In genomic region chr2:70367722-70368323, GRCh38 we compare ENCODE assay signal across 16 cellular contexts.
DNase-seq lines count a peak whose midpoint lies in the region; ATAC-seq, FAIRE-seq and TF ChIP-seq lines count a peak whose summit lies in the region.
"Had no signal": no experiment of that assay in that cellular context is flagged by ENCODE, and none has a peak within 500 bp of the region (broad histone marks: within the 10 kb centered on the region; RNA-seq: fewer than 3 reads in every experiment).

No MANE protein-coding gene starts in this region.

- TF ChIP-seq RAD21 in K562 (CRISPR knock-in tag; conservative IDR thresholded peaks at IDR 0.05 in 1 of 2, IDR thresholded peaks at IDR 0.05 in 1 of 2), result no peak

- H3K4me3 ChIP-seq in K562, result no peak overlapping the region
- H3K4me3 ChIP-seq: adrenal gland, skin epidermis had no signal

- no peak for TF ChIP-seq CTCF in HFFc6 (IDR thresholded peaks at IDR 0.05)
- TF ChIP-seq CTCF in K562 (IDR thresholded peaks at IDR 0.05 in 2 of 3, conservative IDR thresholded peaks at IDR 0.05 in 1 of 3; ENCODE audit: insufficient read depth in 2 of 3, low read depth in 1 of 3, low read length in 3 of 3), result no peak

- H3K27me3 Mint-ChIP-seq in HFFc6 (ENCODE audit: insufficient read depth), result peaks cover 2% of the 10 kb centered on the region; the same call in 1 of the 2 replicates

- no peak for FAIRE-seq in K562 (lab: Jason Lieb, UNC)

- POLR2A ChIA-PET in K562 (lab: Yijun Ruan, JAX), result interaction anchor here (0.6 kb wide), 2 partner anchors 13 to 142 kb away, joined by 3 to 6 read pairs; no protein-coding TSS in a partner anchor

- H3K4me3 Mint-ChIP-seq in HFFc6, result no peak overlapping the region

- WGBS in K562 (ENCODE audit: insufficient coverage, low coverage, missing lambda C conversion rate), result under 1% methylated on average over 8 of the region's 8 CpGs

- H3K9ac ChIP-seq in K562 (ENCODE audit: insufficient read depth in 1 of 2, low read depth in 2 of 2, low read length in 2 of 2), result no peak overlapping the region

- peaks cover 11% of the 10 kb centered on the region for H3K36me3 Mint-ChIP-seq in HFFc6 (ENCODE audit: low read depth)

- no peak overlapping the region for H3K27ac ChIP-seq in K562 (ENCODE audit: extremely low read depth, low read depth, low read length)
- H3K27ac ChIP-seq: adrenal gland, neutrophil, skin epidermis had no signal

- intact Hi-C loops in K562 (cut with micrococcal nuclease), result no loop called here
- intact Hi-C loops in left colon (cut with DNase I, micrococcal nuclease), result no loop called here

- H3K4me1 Mint-ChIP-seq in HFFc6 (ENCODE audit: low read depth), result peaks cover 65% of the 10 kb centered on the region

- no peak for TF ChIP-seq EP300 in K562 (IDR thresholded peaks at IDR 0.05; ENCODE audit: low read length)

- H3K9me3 Mint-ChIP-seq in HFFc6, result peaks cover 11% of the 10 kb centered on the region

- no peaks in the 10 kb centered on the region for H3K9me3 ChIP-seq in K562 (replicated peaks; ENCODE audit: control insufficient read depth, insufficient read depth, low read depth, low read length)
- H3K9me3 ChIP-seq: adrenal gland, neutrophil had no signal

- no peaks in the 10 kb centered on the region for H3K79me2 ChIP-seq in K562 (ENCODE audit: control insufficient read depth, insufficient read depth, low read length)

- in situ Hi-C loops in K562 (cut with MboI), result no loop called here

- no peaks in the 10 kb centered on the region; a peak in 1 of 5 replicates for H3K4me1 ChIP-seq in K562 (replicated peaks in 1 of 2; ENCODE audit: control insufficient read depth in 2 of 2, insufficient read depth in 2 of 2, low read length in 2 of 2)
- H3K4me1 ChIP-seq: adrenal gland had no signal

- H3K36me3 ChIP-seq in K562 (ENCODE audit: control insufficient read depth, insufficient read depth, low read length), result no peaks in the 10 kb centered on the region
- H3K36me3 ChIP-seq: adrenal gland, neutrophil had no signal

- H4K20me1 ChIP-seq in K562 (replicated peaks; ENCODE audit: control insufficient read depth, insufficient read depth, low read length), result no peaks in the 10 kb centered on the region

- CTCF ChIA-PET in K562 (lab: Yijun Ruan, JAX; ENCODE audit: low intra/inter-chr PET ratio), result no interaction called here

- no peak for TF ChIP-seq POLR2A in K562 (conservative IDR thresholded peaks at IDR 0.05)

- DNase-seq in COR-L47 (lab: John Stamatoyannopoulos, UW) (peak; percentile 37), HFFc6 (peak; percentile 69), K562 (ENCODE audit: extremely low read depth in 1 of 4, low spot score in 3 of 4) (peak in 1 of 4 experiments; percentile 12), left colon (peak; percentile 48 to 82), NCI-H1694 treated with DMSO at 0.1 percent for 48 hours (lab: John Stamatoyannopoulos, UW) (no peak)
- DNase-seq: activated T-cell treated with anti-CD3 and anti-CD28 coated beads, Interleukin-2, amount 50 U/mL, for 1 hour; C1 segment of cervical spinal cord; left cardiac atrium; NCI-H1436 treated with DMSO at 0.1 percent for 48 hours had no signal

- peak overlapping the region; percentile 75 for H3K27ac Mint-ChIP-seq in HFFc6

- H3K27me3 ChIP-seq in K562 (ENCODE audit: control insufficient read depth in 2 of 2, insufficient read depth in 2 of 2, low read length in 2 of 2), result peaks cover 11 to 31% of the 10 kb centered on the region in 2 experiments; a peak in 4 of 5 replicates
- H3K27me3 ChIP-seq: adrenal gland, neutrophil had no signal

- no peak overlapping the region for H3K4me2 ChIP-seq in K562 (ENCODE audit: insufficient read depth, low read length)

- H3K9me1 ChIP-seq in K562 (ENCODE audit: control insufficient read depth, insufficient read depth, low read length), result no peaks in the 10 kb centered on the region

- H2AFZ ChIP-seq in K562 (ENCODE audit: low read depth, low read length), result no peak overlapping the region

- no peak; the same call in 2 of the 3 replicates for ATAC-seq in K562
- ATAC-seq in left colon, result peak; percentile 85
- no peak for ATAC-seq in HG02840 (IDR thresholded peaks at IDR 0.05; ENCODE audit: low FRiP score, unreplicated experiment)
- no peak for ATAC-seq in HG03469 (IDR thresholded peaks at IDR 0.05; ENCODE audit: unreplicated experiment)
- no peak for ATAC-seq in GM18873 (IDR thresholded peaks at IDR 0.05; ENCODE audit: low FRiP score, unreplicated experiment)
- ATAC-seq: activated CD4-positive, CD25-positive, alpha-beta regulatory T cell treated with anti-CD3 and anti-CD28 coated beads, Interleukin-2, amount 50 U/mL, for 24 hours had no signal

- BruUV-seq in K562 (replicated peaks; lab: Mats Ljungman, UMichigan), result no TSS peak

TF ChIP-seq in K562, 482 proteins besides CTCF, POLR2A, EP300 and RAD21:
- TF ChIP-seq RFX1 (IDR thresholded peaks at IDR 0.05) (peak; percentile 86), FUS (optimal IDR thresholded peaks at IDR 0.05; ENCODE audit: low read depth, low read length) (no peak), FOXJ2 (tag; IDR thresholded peaks at IDR 0.05) (peak; percentile 68; the same call in 1 of the 2 replicates), FOXJ3 (CRISPR knock-in tag; IDR thresholded peaks at IDR 0.05) (peak; percentile 69; the same call in 1 of the 2 replicates), PKNOX1 (IDR thresholded peaks at IDR 0.05) (peak; percentile 48; the same call in 1 of the 2 replicates)
